In genomic region chr10:60353519-60354258, GRCh38 we compare ENCODE assay signal across 11 cellular contexts. TPM values are rescaled to one million over a fixed set of nuclear protein-coding genes. Genes with fewer than 3 reads are reported as not detected.
DNase-seq lines count a peak whose midpoint lies in the region; ATAC-seq, FAIRE-seq and TF ChIP-seq lines count a peak whose summit lies in the region.
"Had no signal": no experiment of that assay in that cellular context is flagged by ENCODE, and none has a peak within 500 bp of the region (broad histone marks: within the 10 kb centered on the region; RNA-seq: fewer than 3 reads in every experiment).

No MANE protein-coding gene starts in this region.

- no peak overlapping the region for H3K4me3 ChIP-seq in BLaER1 treated with 17β-estradiol and CSF1 and Interleukin-3, amounts not matched to agents 10 nM and 100 nM
- H3K4me3 ChIP-seq in OCI-LY1 (ENCODE audit: low read depth, low read length, poor library complexity, severe bottlenecking) (peak overlapping the region; percentile 6), fibroblast of villous mesenchyme (ENCODE audit: low read depth, low read length) (no peak overlapping the region), A673 (ENCODE audit: low read depth, low read length, poor library complexity, severe bottlenecking) (no peak overlapping the region), kidney (ENCODE audit: low read length in 2 of 2) (no peak overlapping the region)
- H3K4me3 ChIP-seq: SK-N-MC had no signal

- CTCF ChIA-PET in A673 (lab: Charles Lee) = no interaction called here

- TF ChIP-seq CTCF in OCI-LY1 (IDR thresholded peaks at IDR 0.05; ENCODE audit: low read length) = no peak
- no peak for TF ChIP-seq CTCF in fibroblast of villous mesenchyme (IDR thresholded peaks at IDR 0.05; ENCODE audit: insufficient read depth, low read depth, low read length)
- TF ChIP-seq CTCF in nephron progenitor cell (IDR thresholded peaks at IDR 0.05) = no peak
- no peak for TF ChIP-seq CTCF in A673 (conservative IDR thresholded peaks at IDR 0.05; ENCODE audit: low read depth, low read length)
- TF ChIP-seq CTCF in kidney (IDR thresholded peaks at IDR 0.05; ENCODE audit: borderline replicate concordance, extremely low read depth, insufficient read depth) = no peak

- no peaks in the 10 kb centered on the region for H3K27me3 ChIP-seq in BLaER1 treated with 17β-estradiol and CSF1 and Interleukin-3, amounts not matched to agents 10 nM and 100 nM
- no peaks in the 10 kb centered on the region for H3K27me3 ChIP-seq in OCI-LY1 (ENCODE audit: insufficient read depth, low read length)
- H3K27me3 ChIP-seq in A673 (replicated peaks; ENCODE audit: insufficient read depth, low read depth, low read length, poor library complexity) = no peaks in the 10 kb centered on the region

- no peak for FAIRE-seq in kidney (lab: Jason Lieb, UNC)

- peaks cover 32% of the 10 kb centered on the region for H3K4me1 Mint-ChIP-seq in nephron progenitor cell

- H3K4me2 ChIP-seq in BLaER1 treated with 17β-estradiol and CSF1 and Interleukin-3, amounts not matched to agents 10 nM and 100 nM = peak overlapping the region in 6 of 11 experiments; percentile 8 to 40 (median 18); a peak in 6 of 22 replicates
- peak overlapping the region; percentile 49; the same call in 1 of the 2 replicates for H3K4me2 ChIP-seq in OCI-LY1 (ENCODE audit: low read length)

- no peak overlapping the region for H3K27ac ChIP-seq in BLaER1 treated with 17β-estradiol and CSF1 and Interleukin-3, amounts not matched to agents 10 nM and 100 nM
- peak overlapping the region; percentile 96 for H3K27ac ChIP-seq in OCI-LY1 (ENCODE audit: low read depth, low read length, poor library complexity, severe bottlenecking)
- H3K27ac ChIP-seq in A673 (ENCODE audit: low read depth, low read length, poor library complexity, severe bottlenecking) = no peak overlapping the region
- H3K27ac ChIP-seq in kidney (ENCODE audit: low read depth in 2 of 2, low read length in 2 of 2) = no peak overlapping the region
- H3K27ac ChIP-seq: C4-2B, SK-N-MC had no signal

- no TSS peak for BruUV-seq in A673 (replicated peaks; lab: Mats Ljungman, UMichigan)

- H3K36me3 Mint-ChIP-seq in nephron progenitor cell (ENCODE audit: low read depth) = no peaks in the 10 kb centered on the region

- H3K9me2 ChIP-seq in OCI-LY1 (ENCODE audit: low read depth, low read length) = no peaks in the 10 kb centered on the region

- H3K9me3 ChIP-seq in BLaER1 treated with 17β-estradiol and CSF1 and Interleukin-3, amounts not matched to agents 10 nM and 100 nM (replicated peaks in 1 of 11) = no peaks in the 10 kb centered on the region
- H3K9me3 ChIP-seq in OCI-LY1 (ENCODE audit: low read length) = no peaks in the 10 kb centered on the region
- H3K9me3 ChIP-seq in A673 (ENCODE audit: low read depth, low read length, poor library complexity, severe bottlenecking) = no peaks in the 10 kb centered on the region
- no peaks in the 10 kb centered on the region for H3K9me3 ChIP-seq in kidney (ENCODE audit: control insufficient read depth in 1 of 2, low read length in 2 of 2)

- H3K9me3 Mint-ChIP-seq in nephron progenitor cell = no peaks in the 10 kb centered on the region

- DNase-seq in fibroblast of villous mesenchyme (ENCODE audit: low read depth) (peak; percentile 69), nephron progenitor cell (peak; percentile 15), A673 (ENCODE audit: low spot score) (no peak), kidney (no peak)
- DNase-seq: effector memory CD4-positive, alpha-beta T cell had no signal

- H3K27me3 Mint-ChIP-seq in nephron progenitor cell (ENCODE audit: low read depth, poor library complexity) = peaks cover 3% of the 10 kb centered on the region

- no peaks in the 10 kb centered on the region for H3F3A ChIP-seq in OCI-LY1 (ENCODE audit: insufficient read depth, low read length)

- H3K4me1 ChIP-seq in BLaER1 treated with 17β-estradiol and CSF1 and Interleukin-3, amounts not matched to agents 10 nM and 100 nM = peaks cover 0 to 16% (median 4%) of the 10 kb centered on the region in 10 experiments; a peak in 8 of 20 replicates
- H3K4me1 ChIP-seq in OCI-LY1 (ENCODE audit: insufficient read depth, low read length, severe bottlenecking) (peaks cover 92% of the 10 kb centered on the region), A673 (ENCODE audit: insufficient read depth, low read length, poor library complexity, severe bottlenecking) (no peaks in the 10 kb centered on the region), kidney (ENCODE audit: control insufficient read depth in 1 of 2, insufficient read depth in 1 of 2, low read depth in 1 of 2, low read length in 2 of 2) (peaks cover 5 to 8% of the 10 kb centered on the region in 2 donors)

- no peaks in the 10 kb centered on the region for H3K36me3 ChIP-seq in BLaER1 treated with 17β-estradiol and CSF1 and Interleukin-3, amounts not matched to agents 10 nM and 100 nM
- H3K36me3 ChIP-seq in OCI-LY1 (ENCODE audit: insufficient read depth, low read length) (no peaks in the 10 kb centered on the region), A673 (ENCODE audit: insufficient read depth, low read length, poor library complexity, severe bottlenecking) (no peaks in the 10 kb centered on the region), kidney (ENCODE audit: control insufficient read depth in 1 of 2, insufficient read depth in 2 of 2, low read length in 2 of 2) (no peaks in the 10 kb centered on the region)

- ATAC-seq in HG02623 (IDR thresholded peaks at IDR 0.05; ENCODE audit: unreplicated experiment) (no peak), HG02840 (IDR thresholded peaks at IDR 0.05; ENCODE audit: low FRiP score, unreplicated experiment) (no peak)

- POLR2A ChIA-PET in A673 (lab: Charles Lee; ENCODE audit: low non-redundant PET) = interaction anchor here (0.7 kb wide), 1 partner anchor 14 kb away, joined by 3 read pairs; no protein-coding TSS in a partner anchor

- intact Hi-C loops in A673 (cut with micrococcal nuclease; ENCODE audit: unreplicated experiment) = no loop called here
- intact Hi-C loops in kidney (cut with DNase I) = no loop called here

- no peak overlapping the region for H2AFZ ChIP-seq in OCI-LY1 (ENCODE audit: low read length)

- H3K27ac Mint-ChIP-seq in nephron progenitor cell = peak overlapping the region; percentile 87

- H3K9ac ChIP-seq in BLaER1 treated with 17β-estradiol and CSF1 and Interleukin-3, amounts not matched to agents 10 nM and 100 nM = no peak overlapping the region
- H3K9ac ChIP-seq in OCI-LY1 (ENCODE audit: low read length) (peak overlapping the region; percentile 35; the same call in 1 of the 2 replicates), kidney (ENCODE audit: low read length in 2 of 2) (no peak overlapping the region)

- no peaks in the 10 kb centered on the region for H4K20me1 ChIP-seq in BLaER1 treated with 17β-estradiol and CSF1 and Interleukin-3, amounts not matched to agents 10 nM and 100 nM
- H4K20me1 ChIP-seq in OCI-LY1 (ENCODE audit: insufficient read depth, low read length) = no peaks in the 10 kb centered on the region

- peaks cover 15% of the 10 kb centered on the region; the same call in 1 of the 2 replicates for H3K79me2 ChIP-seq in OCI-LY1 (ENCODE audit: insufficient read depth, low read length)

- no peak overlapping the region for H3K4me3 Mint-ChIP-seq in nephron progenitor cell

RNA-seq across cellular contexts. Expression of gene ANK3, which starts 36.0 kb away (rescaled TPM):
- total RNA-seq in fibroblast of villous mesenchyme = 1.3 and 5.8 TPM in 2 replicates
- 13.5 and 16.3 TPM in 2 replicates for total RNA-seq in A673 (2021)
- 214 TPM for total RNA-seq in kidney
- 38.2 TPM for polyA plus RNA-seq in kidney (ENCODE audit: insufficient read depth, low read depth, low replicate concordance)

Comparison
In these comparisons a context has a peak if more than half of its experiments do, and no peak if none do; other contexts are left out.
1. DNase-seq: peak in fibroblast of villous mesenchyme (single experiment) and nephron progenitor cell (single experiment); none in A673 (single experiment) and kidney (single experiment).
2. RNA of gene ANK3, which starts 36.0 kb away (total RNA-seq): 214 TPM in kidney (single experiment); 13.5 to 16.3 TPM in A673 and 1.3 to 5.8 TPM in fibroblast of villous mesenchyme; every median in the first group is over 10 times any median in the second.